In the genomic region with DNA sequence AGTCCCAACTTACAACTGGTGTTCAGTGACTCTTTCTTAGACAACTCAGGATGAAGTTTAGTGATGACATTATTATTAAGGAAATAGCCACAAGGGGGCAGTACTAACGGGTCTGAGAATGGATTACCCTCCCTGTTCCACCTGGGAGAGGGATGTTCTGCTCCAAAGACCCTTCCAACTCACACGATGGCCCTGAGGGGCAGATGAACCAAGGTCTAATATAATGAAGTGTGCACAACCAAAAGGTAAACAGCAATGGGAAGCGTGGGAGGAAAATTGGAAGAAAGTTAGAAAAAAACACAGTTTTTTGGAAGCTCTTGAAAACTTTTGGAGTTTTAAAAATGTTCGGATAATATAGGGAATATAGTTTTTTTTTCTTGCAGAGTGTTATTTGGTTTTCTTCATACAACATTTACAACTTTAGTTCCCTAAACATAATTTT, we compare ENCODE assay signal across 9 cellular contexts. TPM values are rescaled to one million over a fixed set of nuclear protein-coding genes. Genes with fewer than 3 reads are reported as not detected.
DNase-seq lines count a peak whose midpoint lies in the region; ATAC-seq and TF ChIP-seq lines count a peak whose summit lies in the region.
"Had no signal": no experiment of that assay in that cellular context is flagged by ENCODE, and none has a peak within 500 bp of the region (broad histone marks: within the 10 kb centered on the region; RNA-seq: fewer than 3 reads in every experiment).

No MANE protein-coding gene starts in this region.

- no peak overlapping the region for H3K4me3 Mint-ChIP-seq in HFFc6
- no peak overlapping the region for H3K4me3 Mint-ChIP-seq in memory B cell
- H3K4me3 Mint-ChIP-seq: CD8-positive, alpha-beta memory T cell had no signal

- peak; percentile 43 to 44 for DNase-seq in NCI-H2081 (lab: John Stamatoyannopoulos, UW)
- no peak for DNase-seq in NCI-H2081 treated with DMSO at 0.1 percent for 48 hours (lab: John Stamatoyannopoulos, UW)
- DNase-seq in HFFc6: peak; percentile 28
- peak; percentile 68 for DNase-seq in OCI-M1 (lab: John Stamatoyannopoulos, UW)
- peak; percentile 61 for DNase-seq in choroid plexus epithelial cell (ENCODE audit: low read depth)
- peak; percentile 23 to 36 for DNase-seq in memory B cell (ENCODE audit: low spot score in 2 of 2)
- DNase-seq in hippocampal formation (lab: John Stamatoyannopoulos, UW): no peak
- no peak for DNase-seq in GDM1 (lab: John Stamatoyannopoulos, UW)

- no peaks in the 10 kb centered on the region for H3K9me3 Mint-ChIP-seq in HFFc6
- no peaks in the 10 kb centered on the region for H3K9me3 Mint-ChIP-seq in memory B cell

- H3K4me3 ChIP-seq in choroid plexus epithelial cell (ENCODE audit: low read depth, low read length): no peak overlapping the region

- TF ChIP-seq CTCF in HFFc6 (IDR thresholded peaks at IDR 0.05) (peak; percentile 91), choroid plexus epithelial cell (conservative IDR thresholded peaks at IDR 0.05; ENCODE audit: low read depth, low read length) (peak; percentile 73)

- no peak for ATAC-seq in memory B cell (ENCODE audit: low read depth)

- peaks cover 20% of the 10 kb centered on the region for H3K27me3 Mint-ChIP-seq in HFFc6 (ENCODE audit: insufficient read depth)
- H3K27me3 Mint-ChIP-seq in memory B cell: peaks cover 11% of the 10 kb centered on the region

- H3K27ac Mint-ChIP-seq in HFFc6: no peak overlapping the region
- no peak overlapping the region for H3K27ac Mint-ChIP-seq in memory B cell

- H3K36me3 Mint-ChIP-seq in HFFc6 (ENCODE audit: low read depth) (no peaks in the 10 kb centered on the region), memory B cell (no peaks in the 10 kb centered on the region)
- H3K36me3 Mint-ChIP-seq: CD8-positive, alpha-beta memory T cell had no signal

- H3K4me1 Mint-ChIP-seq in HFFc6 (ENCODE audit: low read depth) (no peaks in the 10 kb centered on the region), memory B cell (peaks cover 2% of the 10 kb centered on the region)
- H3K4me1 Mint-ChIP-seq: CD8-positive, alpha-beta memory T cell had no signal

RNA-seq across cellular contexts. Expression of gene FGF6, which starts 24.0 kb away (rescaled TPM):
- not detected for total RNA-seq in HFFc6 (2021; fragmentation: NEBNext Ultra II Directional; extraction: Animal tissue kit (Norgen Biotek cat#: 25700))
- total RNA-seq: CD8-positive, alpha-beta memory T cell had no signal

RNA-seq across cellular contexts. Expression of gene FGF23, which starts 42.1 kb away (rescaled TPM):
- total RNA-seq in HFFc6 (2021; fragmentation: NEBNext Ultra II Directional; extraction: Animal tissue kit (Norgen Biotek cat#: 25700)): not detected
- total RNA-seq: CD8-positive, alpha-beta memory T cell had no signal

Comparison
In these comparisons a context has a peak if more than half of its experiments do, and no peak if none do; other contexts are left out.
1. DNase-seq: peak in NCI-H2081 (2 of 2), HFFc6 (single experiment), OCI-M1 (single experiment), choroid plexus epithelial cell (single experiment) and memory B cell (2 of 2); none in NCI-H2081 treated with DMSO at 0.1 percent for 48 hours (single experiment), hippocampal formation (0 of 2) and GDM1 (single experiment).